ENCODE assay signal across 25 cellular contexts in the genomic region with DNA sequence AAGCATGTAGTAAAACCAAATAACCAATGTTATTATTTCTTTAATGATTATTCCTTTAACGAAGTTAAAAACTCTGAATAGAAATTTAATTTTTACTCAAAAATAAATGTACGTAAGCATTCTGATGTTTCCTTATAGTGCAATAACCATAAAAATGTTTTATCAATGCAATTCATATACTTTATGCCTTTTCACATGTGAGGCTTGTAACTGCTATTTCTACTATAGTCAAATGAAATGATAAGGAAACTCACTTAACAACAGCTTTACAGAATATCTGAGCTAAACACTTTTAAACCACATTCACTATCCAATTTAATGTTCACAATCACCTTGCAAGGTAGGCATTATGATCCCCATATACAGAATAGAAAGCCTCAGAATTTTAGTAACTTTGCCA. TPM values are rescaled to one million over a fixed set of nuclear protein-coding genes. Genes with fewer than 3 reads are reported as not detected.
"Had no signal": no experiment of that assay in that cellular context is flagged by ENCODE, and none has a peak within 500 bp of the region (broad histone marks: within the 10 kb centered on the region; RNA-seq: fewer than 3 reads in every experiment).

No MANE protein-coding gene starts in this region.

- H3K4me3 Mint-ChIP-seq: endodermal cell, mesothelial cell of epicardium, nephron, type B pancreatic cell had no signal

- FAIRE-seq: urothelium cell line had no signal

- H3K36me3 ChIP-seq: pancreas, suprapubic skin, thyroid gland had no signal

- H3K4me1 Mint-ChIP-seq: nephron had no signal

- H3K27ac Mint-ChIP-seq: endodermal cell, mesothelial cell of epicardium, nephron, progenitor cell of endocrine pancreas, type B pancreatic cell had no signal

- H3K27ac ChIP-seq: coronary artery, hepatocyte, pancreas, suprapubic skin, thyroid gland had no signal

- H3K4me2 ChIP-seq: hepatocyte had no signal

- H3K4me3 ChIP-seq: coronary artery, hepatocyte, pancreas, suprapubic skin, thyroid gland had no signal

- H3K27me3 ChIP-seq: hepatocyte, pancreas, suprapubic skin, thyroid gland had no signal

- H3K27me3 Mint-ChIP-seq: progenitor cell of endocrine pancreas, type B pancreatic cell had no signal

- H3K9me3 ChIP-seq: pancreas, suprapubic skin, thyroid gland had no signal

- H3K36me3 Mint-ChIP-seq: type B pancreatic cell had no signal

- H2AFZ ChIP-seq: hepatocyte had no signal

- ATAC-seq: left lobe of liver, pancreas, right cardiac atrium had no signal

- H3K9me3 Mint-ChIP-seq: type B pancreatic cell had no signal

- DNase-seq: effector CD4-positive, alpha-beta T cell; endodermal cell; foreskin melanocyte; head of caudate nucleus; kidney glomerular epithelial cell; mammary epithelial cell; occipital lobe; pancreas; right cardiac atrium; small intestine; stimulated activated CD4-positive, alpha-beta T cell treated with anti-CD3 and anti-CD28 coated beads, Interleukin-2, amount 100 ng/mL, for 48 hours; stimulated activated naive CD4-positive, alpha-beta T cell treated with Interleukin-2 at 50 U/mL for 16 hours; thyroid gland had no signal

RNA-seq across cellular contexts. Expression of gene PTH, which starts 50.2 kb away (rescaled TPM):
- total RNA-seq: dermis microvascular lymphatic vessel endothelial cell, endodermal cell, left lobe of liver, lower leg skin, mammary epithelial cell, mesothelial cell of epicardium, occipital lobe, progenitor cell of endocrine pancreas, right cardiac atrium, suprapubic skin, thyroid gland had no signal
- polyA plus RNA-seq: esophagus, hepatocyte, mammary epithelial cell, pancreas, right cardiac atrium, small intestine had no signal
